9 cellular contexts compared by ENCODE assay signal in genomic region chr6:83708546-83708969, GRCh38. TPM values are rescaled to one million over a fixed set of nuclear protein-coding genes. Genes with fewer than 3 reads are reported as not detected.
A peak's percentile ranks its signal among the peaks of the same experiment; 100 is the strongest.
DNase-seq lines count a peak whose midpoint lies in the region; ATAC-seq and TF ChIP-seq lines count a peak whose summit lies in the region.
"Had no signal": no experiment of that assay in that cellular context is flagged by ENCODE, and none has a peak within 500 bp of the region (broad histone marks: within the 10 kb centered on the region; RNA-seq: fewer than 3 reads in every experiment).

No MANE protein-coding gene starts in this region.

- no peak for TF ChIP-seq EP300 in neural cell (conservative IDR thresholded peaks at IDR 0.05; ENCODE audit: poor library complexity, severe bottlenecking)

- TF ChIP-seq CTCF in LNCaP clone FGC (IDR thresholded peaks at IDR 0.05; ENCODE audit: control insufficient read depth, extremely low read depth, insufficient read depth) (no peak), neural cell (IDR thresholded peaks at IDR 0.05; ENCODE audit: poor library complexity, severe bottlenecking) (no peak)

- intact Hi-C loops in left colon (cut with DNase I, micrococcal nuclease) = no loop called here

- peak overlapping the region; percentile 34 for H3K9ac ChIP-seq in endocrine pancreas (ENCODE audit: control insufficient read depth, insufficient read depth, low read length)
- H3K9ac ChIP-seq in neural cell (ENCODE audit: low read length) = peak overlapping the region; percentile 88

- no peaks in the 10 kb centered on the region for H3K9me2 ChIP-seq in neural cell (ENCODE audit: insufficient read depth, low read length)

- ATAC-seq in left colon = no peak

- peak overlapping the region; percentile 16 for H2AFZ ChIP-seq in neural cell (ENCODE audit: low read depth, low read length)

- H3K36me3 ChIP-seq in endocrine pancreas (ENCODE audit: control insufficient read depth, insufficient read depth, low read length) = no peaks in the 10 kb centered on the region
- no peaks in the 10 kb centered on the region for H3K36me3 ChIP-seq in neural cell (ENCODE audit: insufficient read depth, low read length)
- H3K36me3 ChIP-seq in effector memory CD4-positive, alpha-beta T cell (ENCODE audit: control insufficient read depth, insufficient read depth, low read length) = no peaks in the 10 kb centered on the region

- peak; percentile 11 for TF ChIP-seq RAD21 in neural cell (conservative IDR thresholded peaks at IDR 0.05)

- no peaks in the 10 kb centered on the region for H3K4me1 ChIP-seq in endocrine pancreas (ENCODE audit: control insufficient read depth, insufficient read depth, low read length)
- no peaks in the 10 kb centered on the region for H3K4me1 ChIP-seq in effector memory CD4-positive, alpha-beta T cell (ENCODE audit: control insufficient read depth, insufficient read depth, low read length, poor library complexity, severe bottlenecking)

- no peak overlapping the region for H3K4me2 ChIP-seq in neural cell (ENCODE audit: low read length)

- peaks cover 5% of the 10 kb centered on the region for H3F3A ChIP-seq in neural cell (ENCODE audit: insufficient read depth, low read length, poor library complexity, severe bottlenecking)

- peaks cover 33% of the 10 kb centered on the region for H3K79me2 ChIP-seq in neural cell (replicated peaks; ENCODE audit: insufficient read depth, low read length)

- H3K4me3 ChIP-seq in LNCaP clone FGC (ENCODE audit: low read depth, low read length) = peak overlapping the region; percentile 53
- H3K4me3 ChIP-seq in endocrine pancreas (ENCODE audit: control insufficient read depth, insufficient read depth, low read length) = no peak overlapping the region
- peak overlapping the region; percentile 88 for H3K4me3 ChIP-seq in neural cell (ENCODE audit: low read length)
- H3K4me3 ChIP-seq in effector memory CD4-positive, alpha-beta T cell (ENCODE audit: insufficient read depth, low read depth, low read length, poor library complexity, severe bottlenecking) = no peak overlapping the region

- H3K27ac ChIP-seq in neural cell (ENCODE audit: low read length) = peak overlapping the region; percentile 90
- H3K27ac ChIP-seq in effector memory CD4-positive, alpha-beta T cell (ENCODE audit: insufficient read depth, low read length, poor library complexity, severe bottlenecking) = no peak overlapping the region

- H3K27me3 ChIP-seq in endocrine pancreas (ENCODE audit: control insufficient read depth, insufficient read depth, low read length) (no peaks in the 10 kb centered on the region), neural cell (ENCODE audit: insufficient read depth, low read depth, low read length) (no peaks in the 10 kb centered on the region)
- H3K27me3 ChIP-seq in effector memory CD4-positive, alpha-beta T cell (replicated peaks; ENCODE audit: control insufficient read depth, insufficient read depth, low read length, poor library complexity, severe bottlenecking) = peaks cover 7% of the 10 kb centered on the region

- H4K20me1 ChIP-seq in neural cell (ENCODE audit: insufficient read depth) = no peaks in the 10 kb centered on the region

- DNase-seq in ELF-1 (ENCODE audit: low read depth, low spot score) (peak; percentile 24), LNCaP clone FGC (ENCODE audit: low read depth) (no peak), left colon (no peak), NCI-H2107 treated with DMSO at 0.1 percent for 48 hours (lab: John Stamatoyannopoulos, UW; ENCODE audit: unreplicated experiment) (no peak)
- no peak for DNase-seq in effector memory CD4-positive, alpha-beta T cell
- no peak for DNase-seq in stimulated activated CD4-positive, alpha-beta T cell treated with anti-CD3 and anti-CD28 coated beads, Interleukin-15, amount 100 ng/mL, for 24 hours

- H3K9me3 ChIP-seq in endocrine pancreas (ENCODE audit: control insufficient read depth, low read length) = no peaks in the 10 kb centered on the region
- H3K9me3 ChIP-seq in neural cell (ENCODE audit: low read length) = peaks cover 4% of the 10 kb centered on the region
- H3K9me3 ChIP-seq in effector memory CD4-positive, alpha-beta T cell (ENCODE audit: control insufficient read depth, low read length) = no peaks in the 10 kb centered on the region

TF ChIP-seq in neural cell, 6 proteins besides CTCF, POLR2A, EP300 and RAD21:
- TF ChIP-seq POLR2AphosphoS5 (IDR thresholded peaks at IDR 0.05) = no peak
- TF ChIP-seq MXI1 (conservative IDR thresholded peaks at IDR 0.05; ENCODE audit: poor library complexity, severe bottlenecking) = no peak
- no peak for TF ChIP-seq TAF1 (IDR thresholded peaks at IDR 0.05; ENCODE audit: low read depth)
- no peak for TF ChIP-seq EZH2 (IDR thresholded peaks at IDR 0.05; ENCODE audit: borderline replicate concordance, insufficient read depth, low read length, poor library complexity, severe bottlenecking)
TF ChIP-seq in neural cell: peak in this region for 0.

RNA-seq across cellular contexts. Expression of gene SNAP91, which starts 0.3 kb away (rescaled TPM):
- 88.6 and 94.1 TPM in 2 replicates for polyA plus RNA-seq in neural cell
- polyA minus RNA-seq in neural cell = 148 and 167 TPM in 2 replicates
- under 1 TPM; 0.24 to 0.25 TPM for total RNA-seq in left colon
- total RNA-seq: liver had no signal
- polyA plus RNA-seq: liver had no signal

Comparison
In these comparisons a context has a peak if more than half of its experiments do, and no peak if none do; other contexts are left out.
1. H3K4me3 ChIP-seq: peak in LNCaP clone FGC (single experiment) and neural cell (single experiment); none in endocrine pancreas (single experiment) and effector memory CD4-positive, alpha-beta T cell (single experiment).